ENCODE assay signal across 14 cellular contexts in genomic region chr2:134189009-134189717, GRCh38.
A peak's percentile ranks its signal among the peaks of the same experiment; 100 is the strongest.
DNase-seq lines count a peak whose midpoint lies in the region; ATAC-seq and TF ChIP-seq lines count a peak whose summit lies in the region.
"Had no signal": no experiment of that assay in that cellular context is flagged by ENCODE, and none has a peak within 500 bp of the region (broad histone marks: within the 10 kb centered on the region; RNA-seq: fewer than 3 reads in every experiment).

No MANE protein-coding gene starts in this region.

- H3K36me3 ChIP-seq in RWPE2 (ENCODE audit: low read depth) (no peaks in the 10 kb centered on the region), upper lobe of right lung (no peaks in the 10 kb centered on the region)

- H3K4me3 Mint-ChIP-seq in activated naive CD8-positive, alpha-beta T cell: no peak overlapping the region
- H3K4me3 Mint-ChIP-seq in activated naive CD8-positive, alpha-beta T cell treated with anti-CD3 and anti-CD28 coated beads, Interleukin-2, amount 50 U/mL, for 24 hours: no peak overlapping the region
- H3K4me3 Mint-ChIP-seq: activated B cell treated with CpG ODN at 0.5 μM for 24 hours, nephron had no signal

- H3K27ac ChIP-seq in RWPE2 (ENCODE audit: poor library complexity, severe bottlenecking) (peak overlapping the region; percentile 70), foreskin keratinocyte (peak overlapping the region; percentile 86), upper lobe of right lung (no peak overlapping the region)

- H3K4me1 ChIP-seq in RWPE2 (ENCODE audit: insufficient read depth, poor library complexity, severe bottlenecking) (peaks cover 28% of the 10 kb centered on the region), foreskin keratinocyte (peaks cover 5% of the 10 kb centered on the region), upper lobe of right lung (peaks cover 5% of the 10 kb centered on the region)

- no peak for ATAC-seq in activated naive CD8-positive, alpha-beta T cell treated with anti-CD3 and anti-CD28 coated beads, Interleukin-2, amount 50 U/mL, for 24 hours
- ATAC-seq in RWPE2 (ENCODE audit: low read depth): peak; percentile 92
- peak; percentile 87 for ATAC-seq in foreskin keratinocyte
- peak; percentile 49 for ATAC-seq in upper lobe of right lung
- no peak for ATAC-seq in HG03354 (IDR thresholded peaks at IDR 0.05; ENCODE audit: poor library complexity, severe bottlenecking, unreplicated experiment)

- peak overlapping the region; percentile 22 for H3K27ac Mint-ChIP-seq in activated naive CD8-positive, alpha-beta T cell
- no peak overlapping the region for H3K27ac Mint-ChIP-seq in activated naive CD8-positive, alpha-beta T cell treated with anti-CD3 and anti-CD28 coated beads, Interleukin-2, amount 50 U/mL, for 24 hours
- H3K27ac Mint-ChIP-seq: activated B cell treated with CpG ODN at 0.5 μM for 24 hours, nephron had no signal

- no peaks in the 10 kb centered on the region for H3K9me3 Mint-ChIP-seq in activated naive CD8-positive, alpha-beta T cell (ENCODE audit: low read depth)
- H3K9me3 Mint-ChIP-seq in activated naive CD8-positive, alpha-beta T cell treated with anti-CD3 and anti-CD28 coated beads, Interleukin-2, amount 50 U/mL, for 24 hours: peaks cover 7% of the 10 kb centered on the region
- H3K9me3 Mint-ChIP-seq: activated B cell treated with CpG ODN at 0.5 μM for 24 hours, nephron had no signal

- H3K9me3 ChIP-seq in RWPE2 (ENCODE audit: severe bottlenecking): no peaks in the 10 kb centered on the region
- H3K9me3 ChIP-seq in upper lobe of right lung: no peaks in the 10 kb centered on the region

- H3K4me1 Mint-ChIP-seq in activated naive CD8-positive, alpha-beta T cell (ENCODE audit: low read depth): peaks cover 66% of the 10 kb centered on the region
- peaks cover 54% of the 10 kb centered on the region for H3K4me1 Mint-ChIP-seq in activated naive CD8-positive, alpha-beta T cell treated with anti-CD3 and anti-CD28 coated beads, Interleukin-2, amount 50 U/mL, for 24 hours

- intact Hi-C loops in upper lobe of right lung (cut with DNase I): no loop called here

- no peak for TF ChIP-seq CTCF in RWPE2 (IDR thresholded peaks at IDR 0.05; ENCODE audit: poor library complexity, severe bottlenecking)
- no peak for TF ChIP-seq CTCF in foreskin keratinocyte (conservative IDR thresholded peaks at IDR 0.05)
- no peak for TF ChIP-seq CTCF in upper lobe of right lung (IDR thresholded peaks at IDR 0.05)

- peaks cover 9% of the 10 kb centered on the region for H3K36me3 Mint-ChIP-seq in activated naive CD8-positive, alpha-beta T cell
- H3K36me3 Mint-ChIP-seq in activated naive CD8-positive, alpha-beta T cell treated with anti-CD3 and anti-CD28 coated beads, Interleukin-2, amount 50 U/mL, for 24 hours (ENCODE audit: low read depth): peaks cover 18% of the 10 kb centered on the region

- no peak for DNase-seq in activated naive CD8-positive, alpha-beta T cell treated with anti-CD3 and anti-CD28 coated beads, Interleukin-2, amount 50 U/mL, for 24 hours
- DNase-seq in RWPE2 (ENCODE audit: low spot score) (peak; percentile 70), foreskin keratinocyte (peak; percentile 85 to 86), upper lobe of right lung (no peak), T1000 (lab: John Stamatoyannopoulos, UW) (no peak)
- no peak for DNase-seq in activated CD4-positive, CD25-positive, alpha-beta regulatory T cell treated with anti-CD3 and anti-CD28 coated beads, Interleukin-2, amount 50 U/mL, for 72 hours
- DNase-seq: activated B cell treated with CpG ODN at 0.5 μM for 24 hours; activated naive CD4-positive, alpha-beta T cell treated with anti-CD3 and anti-CD28 coated beads, Interleukin-2, amount 50 U/mL, for 16 hours; AML-193; erythroblast; NCI-H82 had no signal

- H3K4me3 ChIP-seq in RWPE2 (ENCODE audit: severe bottlenecking) (no peak overlapping the region), upper lobe of right lung (no peak overlapping the region)

- no peaks in the 10 kb centered on the region for H3K27me3 Mint-ChIP-seq in activated naive CD8-positive, alpha-beta T cell
- no peaks in the 10 kb centered on the region for H3K27me3 Mint-ChIP-seq in activated naive CD8-positive, alpha-beta T cell treated with anti-CD3 and anti-CD28 coated beads, Interleukin-2, amount 50 U/mL, for 24 hours
- H3K27me3 Mint-ChIP-seq: activated B cell treated with CpG ODN at 0.5 μM for 24 hours had no signal

- H3K27me3 ChIP-seq in RWPE2 (ENCODE audit: insufficient read depth, poor library complexity, severe bottlenecking): no peaks in the 10 kb centered on the region
- H3K27me3 ChIP-seq in foreskin keratinocyte: no peaks in the 10 kb centered on the region
- no peaks in the 10 kb centered on the region for H3K27me3 ChIP-seq in upper lobe of right lung

Comparison
In these comparisons a context has a peak if more than half of its experiments do, and no peak if none do; other contexts are left out.
1. ATAC-seq: peak in RWPE2 (single experiment), foreskin keratinocyte (single experiment) and upper lobe of right lung (single experiment); none in activated naive CD8-positive, alpha-beta T cell treated with anti-CD3 and anti-CD28 coated beads, Interleukin-2, amount 50 U/mL, for 24 hours (single experiment) and HG03354 (single experiment).
2. DNase-seq: peak in RWPE2 (single experiment) and foreskin keratinocyte (2 of 2); none in activated naive CD8-positive, alpha-beta T cell treated with anti-CD3 and anti-CD28 coated beads, Interleukin-2, amount 50 U/mL, for 24 hours (single experiment), upper lobe of right lung (single experiment), T1000 (single experiment) and activated CD4-positive, CD25-positive, alpha-beta regulatory T cell treated with anti-CD3 and anti-CD28 coated beads, Interleukin-2, amount 50 U/mL, for 72 hours (single experiment).